ENCODE assay signal across 8 cellular contexts in the genomic region with DNA sequence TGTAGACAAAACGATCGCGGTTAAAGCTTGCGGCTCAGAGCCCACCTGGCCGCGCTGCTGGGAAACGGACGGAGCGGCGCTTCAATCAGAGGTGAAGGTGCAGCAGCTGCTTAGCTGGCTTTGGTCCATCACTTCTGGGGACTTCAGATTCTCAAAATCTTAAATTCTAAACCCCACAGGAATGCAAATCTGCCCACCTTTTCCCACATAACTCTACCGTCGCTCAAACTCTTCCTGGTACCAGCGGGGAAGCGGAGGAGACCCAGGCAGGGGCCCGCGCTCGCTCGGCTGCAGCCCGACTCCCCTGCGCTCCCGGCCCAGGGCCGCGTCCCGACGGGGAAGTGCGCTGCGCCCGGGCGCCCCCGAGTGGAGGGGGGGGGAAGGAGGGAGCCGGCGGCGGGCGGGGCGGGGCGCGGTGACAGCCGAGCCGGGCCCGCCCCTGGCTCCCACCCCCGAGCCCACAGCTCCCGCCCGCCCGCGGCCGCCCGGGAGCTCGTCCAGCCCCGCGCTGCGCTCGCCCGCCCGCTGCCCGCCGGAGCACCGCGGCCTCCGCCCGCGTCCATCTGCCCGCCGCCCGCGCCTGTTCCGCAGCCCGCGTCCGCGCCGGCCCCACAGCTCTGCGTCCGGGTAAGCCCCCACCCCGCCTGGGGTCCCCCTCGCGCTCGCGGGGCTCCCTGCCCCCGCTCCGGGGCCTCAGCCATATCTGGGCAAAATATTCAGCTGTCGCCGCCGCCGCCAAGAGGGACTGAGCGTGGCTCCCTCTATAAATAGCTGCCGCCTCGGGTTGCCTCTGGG. TPM values are rescaled to one million over a fixed set of nuclear protein-coding genes. Genes with fewer than 3 reads are reported as not detected.
DNase-seq lines count a peak whose midpoint lies in the region; ATAC-seq lines count a peak whose summit lies in the region.

A gene (plus strand): TSS at position 490 of the 795 bp plus-strand sequence. CDS start 22,523 bp downstream, outside the sequence.

- DNase-seq in DMS153 (lab: John Stamatoyannopoulos, UW) = peak; percentile 14
- DNase-seq in SJCRH30 = peak; percentile 65 to 80
- DNase-seq in anterior cingulate cortex (lab: John Stamatoyannopoulos, UW) = peak in 51 of 58 donors; percentile 15 to 82 (median 62)
- peak; percentile 56 to 72 for DNase-seq in hippocampal formation (lab: John Stamatoyannopoulos, UW)
- peak; percentile 64 for DNase-seq in retina

- H3K9me3 ChIP-seq in HUES64 (ENCODE audit: insufficient read depth, low read depth, low read length) = no peaks in the 10 kb centered on the region
- H3K9me3 ChIP-seq in SJCRH30 (replicated peaks) = no peaks in the 10 kb centered on the region

- H3K27ac ChIP-seq in HUES64 (ENCODE audit: low read depth, low read length) (no peak within 1 kb of the TSS), SJCRH30 (no peak within 1 kb of the TSS)

- peaks cover 73% of the 10 kb centered on the region for H3K27me3 ChIP-seq in HUES64 (ENCODE audit: insufficient read depth, low read length)
- peaks cover 14% of the 10 kb centered on the region for H3K27me3 ChIP-seq in SJCRH30

- H3K36me3 ChIP-seq in HUES64 (ENCODE audit: insufficient read depth, low read length) (no peaks in the 10 kb centered on the region), SJCRH30 (no peaks in the 10 kb centered on the region)

- under 1% methylated on average over 86 of the region's 87 CpGs for WGBS in HUES64

- ATAC-seq in GM21390 (IDR thresholded peaks at IDR 0.05; ENCODE audit: unreplicated experiment) (peak; percentile 74), HG03097 (IDR thresholded peaks at IDR 0.05; ENCODE audit: low FRiP score, unreplicated experiment) (no peak)

- H3K4me1 ChIP-seq in HUES64 (ENCODE audit: insufficient read depth, low read length) (peaks cover 8% of the 10 kb centered on the region), SJCRH30 (no peaks in the 10 kb centered on the region)

- H3K4me3 ChIP-seq in HUES64 (ENCODE audit: low read length) (peak within 1 kb of the TSS; percentile 61), SJCRH30 (peak within 1 kb of the TSS; percentile 75)

- H3K9ac ChIP-seq in HUES64 (ENCODE audit: low read depth, low read length) = no peak within 1 kb of the TSS

RNA-seq across cellular contexts. Expression of the gene that starts here (rescaled TPM):
- polyA plus RNA-seq in HUES64 (2013, experiment 1 of 2) = 0.70 TPM
- polyA plus RNA-seq in HUES64 (2013, experiment 2 of 2) = 0.95 TPM
- 0.43 and 0.55 TPM in 2 replicates for total RNA-seq in SJCRH30 (2014; rRNA removed; shearing (Covaris generic))

Comparison
In these comparisons a context has a peak if more than half of its experiments do, and no peak if none do; other contexts are left out.
1. Peak in DNase-seq and H3K4me3 ChIP-seq in SJCRH30; RNA of the gene not detected or under 1 TPM.
2. DNase-seq: peak in every context shown above with its lines; median percentile 72 in SJCRH30; 64 in hippocampal formation; 64 in retina; 62 in anterior cingulate cortex; 14 in DMS153.